ENCODE assay signal across 20 cellular contexts in the genomic region with DNA sequence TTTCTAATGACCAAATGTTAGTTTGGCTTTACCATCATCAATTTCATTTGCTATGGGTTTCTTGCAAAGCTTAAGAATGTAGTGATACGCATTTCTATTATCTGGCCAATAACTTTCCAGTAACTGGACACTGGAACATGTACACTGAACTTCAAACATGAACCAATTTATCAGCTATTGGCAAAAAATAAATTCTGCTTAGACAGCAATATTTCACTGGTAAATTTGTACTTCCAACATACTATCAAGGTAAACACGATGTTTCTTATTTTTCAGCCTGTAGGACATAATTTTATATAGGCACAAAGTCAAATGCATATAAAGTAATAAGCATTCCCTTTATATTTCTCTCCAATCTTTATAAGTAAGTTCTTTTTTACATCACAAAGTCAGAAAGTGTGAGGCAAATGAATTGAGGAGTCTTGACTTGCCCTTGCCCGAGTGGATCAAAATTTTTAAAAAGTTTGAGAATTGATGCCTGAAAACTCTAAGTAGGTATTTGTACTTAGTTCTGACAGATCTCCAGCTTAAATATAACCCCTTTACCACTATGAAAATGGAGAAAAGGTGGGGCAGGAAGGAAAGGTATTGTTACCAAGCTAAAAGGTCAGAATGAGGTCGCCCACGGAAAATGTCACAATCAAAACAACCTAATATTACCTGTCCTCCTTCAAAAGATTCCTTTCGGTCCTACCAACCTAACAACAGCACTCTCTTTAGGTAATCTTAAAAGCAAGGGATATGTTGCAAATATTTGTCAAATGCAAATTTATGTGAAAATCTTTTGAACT. TPM values are rescaled to one million over a fixed set of nuclear protein-coding genes. Genes with fewer than 3 reads are reported as not detected.
DNase-seq lines count a peak whose midpoint lies in the region; ATAC-seq, FAIRE-seq and TF ChIP-seq lines count a peak whose summit lies in the region.
"Had no signal": no experiment of that assay in that cellular context is flagged by ENCODE, and none has a peak within 500 bp of the region (broad histone marks: within the 10 kb centered on the region; RNA-seq: fewer than 3 reads in every experiment).

No MANE protein-coding gene starts in this region.

- intact Hi-C loops in CD4-positive, alpha-beta T cell (cut with DNase I, micrococcal nuclease) = loop anchor here in 1 of 2 experiments (2.0 kb wide), 2 partner anchors 41 to 83 kb away; partner anchors contain the start of gene STK38

- POLR2A ChIA-PET in A549 (lab: Yijun Ruan, JAX) = no interaction called here
- POLR2A ChIA-PET in CD4-positive, alpha-beta T cell (lab: Charles Lee) = interaction anchor here (0.6 to 2.6 kb wide), 9 partner anchors 10 to 103 kb away, joined by 3 to 10 read pairs (median 5); no protein-coding TSS in a partner anchor
- POLR2A ChIA-PET in activated CD4-positive, alpha-beta memory T cell treated with anti-CD3 and anti-CD28 coated beads, Interleukin-2, amount 10 ng/mL, durations not matched to agents 7 days and 5 days (lab: Charles Lee) = interaction anchor here (1.0 to 1.6 kb wide), 4 partner anchors 17 to 95 kb away, joined by 3 to 6 read pairs (median 3); no protein-coding TSS in a partner anchor

- no peak for DNase-seq in A549 (ENCODE audit: low read depth in 1 of 2, low spot score in 1 of 2)
- DNase-seq in CD4-positive, alpha-beta T cell = no peak
- no peak for DNase-seq in activated CD4-positive, alpha-beta memory T cell treated with anti-CD3 and anti-CD28 coated beads, Interleukin-2, amount 10 ng/mL, durations not matched to agents 7 days and 5 days
- no peak for DNase-seq in effector memory CD8-positive, alpha-beta T cell
- no peak for DNase-seq in activated CD8-positive, alpha-beta memory T cell treated with anti-CD3 and anti-CD28 coated beads for 24 hours
- DNase-seq in NCI-H146 (lab: John Stamatoyannopoulos, UW) = no peak
- no peak for DNase-seq in T-helper 1 cell
- DNase-seq: activated B cell treated with CpG ODN at 0.5 μM for 24 hours; activated effector memory CD4-positive, alpha-beta T cell treated with anti-CD3 and anti-CD28 coated beads, Interleukin-2, amount 50 U/mL, for 16 hours; midbrain; NCI-H1092; NCI-H2029 treated with DMSO at 0.1 percent for 48 hours; psoas muscle; stimulated activated CD4-positive, alpha-beta T cell treated with anti-CD3 and anti-CD28 coated beads, Interleukin-4, amount 100 ng/mL, for 1 hour; stomach; upper lobe of left lung had no signal

- no peaks in the 10 kb centered on the region for H3K9me3 ChIP-seq in A549
- no peaks in the 10 kb centered on the region for H3K9me3 ChIP-seq in CD4-positive, alpha-beta T cell (ENCODE audit: control insufficient read depth, low read length)
- H3K9me3 ChIP-seq: psoas muscle, stomach, upper lobe of left lung had no signal

- H3K4me1 ChIP-seq in A549 = no peaks in the 10 kb centered on the region
- H3K4me1 ChIP-seq: neural progenitor cell, psoas muscle, stomach had no signal

- TF ChIP-seq RAD21 in A549 (conservative IDR thresholded peaks at IDR 0.05 in 1 of 2, IDR thresholded peaks at IDR 0.05 in 1 of 2) = no peak

- H3K27me3 ChIP-seq in CD4-positive, alpha-beta T cell (ENCODE audit: control insufficient read depth, insufficient read depth, low read length) = no peaks in the 10 kb centered on the region
- H3K27me3 ChIP-seq: neural progenitor cell, stomach, upper lobe of left lung had no signal

- no peak for FAIRE-seq in A549 (lab: Jason Lieb, UNC)
- FAIRE-seq: HTR-8/SVneo, RCC 7860 had no signal

- no peak for ATAC-seq in A549
- peak; percentile 73 for ATAC-seq in CD4-positive, alpha-beta T cell (ENCODE audit: poor library complexity)
- ATAC-seq in effector memory CD8-positive, alpha-beta T cell (replicated peaks) = no peak
- ATAC-seq: psoas muscle had no signal

- TF ChIP-seq CTCF in A549 (IDR thresholded peaks at IDR 0.05) = no peak
- no peak for TF ChIP-seq CTCF in CD4-positive, alpha-beta T cell (IDR thresholded peaks at IDR 0.05)

- peaks cover 47% of the 10 kb centered on the region for H3K4me1 Mint-ChIP-seq in CD4-positive, alpha-beta T cell (ENCODE audit: low read depth)
- peaks cover 18% of the 10 kb centered on the region for H3K4me1 Mint-ChIP-seq in activated CD4-positive, alpha-beta memory T cell treated with anti-CD3 and anti-CD28 coated beads, Interleukin-2, amount 10 ng/mL, durations not matched to agents 7 days and 5 days
- peaks cover 13 to 43% of the 10 kb centered on the region in 2 donors for H3K4me1 Mint-ChIP-seq in effector memory CD8-positive, alpha-beta T cell (ENCODE audit: low read depth in 2 of 2)
- H3K4me1 Mint-ChIP-seq: activated B cell treated with CpG ODN at 0.5 μM for 24 hours, neural progenitor cell had no signal

- peak overlapping the region; percentile 86 for H3K27ac Mint-ChIP-seq in CD4-positive, alpha-beta T cell
- H3K27ac Mint-ChIP-seq in activated CD4-positive, alpha-beta memory T cell treated with anti-CD3 and anti-CD28 coated beads, Interleukin-2, amount 10 ng/mL, durations not matched to agents 7 days and 5 days = peak overlapping the region; percentile 28
- peak overlapping the region; percentile 57 to 85 for H3K27ac Mint-ChIP-seq in effector memory CD8-positive, alpha-beta T cell
- H3K27ac Mint-ChIP-seq: activated B cell treated with CpG ODN at 0.5 μM for 24 hours, neural progenitor cell had no signal

- CTCF ChIA-PET in A549 (lab: Yijun Ruan, JAX) = interaction anchor here (1.4 kb wide), 1 partner anchor 11 kb away, joined by 3 read pairs; no protein-coding TSS in a partner anchor
- CTCF ChIA-PET in CD4-positive, alpha-beta T cell (lab: Charles Lee) = interaction anchor here (0.7 to 1.6 kb wide), 5 partner anchors 40 to 83 kb away, joined by 3 to 6 read pairs (median 4); no protein-coding TSS in a partner anchor
- CTCF ChIA-PET in activated CD4-positive, alpha-beta memory T cell treated with anti-CD3 and anti-CD28 coated beads, Interleukin-2, amount 10 ng/mL, durations not matched to agents 7 days and 5 days (lab: Charles Lee) = interaction anchor here (0.6 to 1.3 kb wide), 5 partner anchors 11 to 570 kb away, joined by 3 to 4 read pairs (median 3); no protein-coding TSS in a partner anchor

- no peak for TF ChIP-seq POLR2A in A549 (IDR thresholded peaks at IDR 0.05; ENCODE audit: low read length)

- H3K4me2 ChIP-seq in A549 = no peak overlapping the region
- H3K4me2 ChIP-seq: neural progenitor cell, smooth muscle cell had no signal

- no peaks in the 10 kb centered on the region for H3K9me3 Mint-ChIP-seq in CD4-positive, alpha-beta T cell
- no peaks in the 10 kb centered on the region for H3K9me3 Mint-ChIP-seq in activated CD4-positive, alpha-beta memory T cell treated with anti-CD3 and anti-CD28 coated beads, Interleukin-2, amount 10 ng/mL, durations not matched to agents 7 days and 5 days
- no peaks in the 10 kb centered on the region for H3K9me3 Mint-ChIP-seq in effector memory CD8-positive, alpha-beta T cell
- H3K9me3 Mint-ChIP-seq: activated B cell treated with CpG ODN at 0.5 μM for 24 hours, neural progenitor cell had no signal

- WGBS in A549 (ENCODE audit: missing lambda C conversion rate) = 80% methylated on average over 6 of the region's 6 CpGs

- H3K4me3 Mint-ChIP-seq in CD4-positive, alpha-beta T cell = peak overlapping the region; percentile 64
- no peak overlapping the region for H3K4me3 Mint-ChIP-seq in activated CD4-positive, alpha-beta memory T cell treated with anti-CD3 and anti-CD28 coated beads, Interleukin-2, amount 10 ng/mL, durations not matched to agents 7 days and 5 days
- peak overlapping the region in 1 of 2 donors; percentile 8 for H3K4me3 Mint-ChIP-seq in effector memory CD8-positive, alpha-beta T cell
- H3K4me3 Mint-ChIP-seq: activated B cell treated with CpG ODN at 0.5 μM for 24 hours, neural progenitor cell had no signal

- no peaks in the 10 kb centered on the region for H3K27me3 Mint-ChIP-seq in CD4-positive, alpha-beta T cell
- no peaks in the 10 kb centered on the region for H3K27me3 Mint-ChIP-seq in activated CD4-positive, alpha-beta memory T cell treated with anti-CD3 and anti-CD28 coated beads, Interleukin-2, amount 10 ng/mL, durations not matched to agents 7 days and 5 days
- H3K27me3 Mint-ChIP-seq in effector memory CD8-positive, alpha-beta T cell = no peaks in the 10 kb centered on the region
- H3K27me3 Mint-ChIP-seq: activated B cell treated with CpG ODN at 0.5 μM for 24 hours had no signal

- no peak overlapping the region for H3K27ac ChIP-seq in A549
- no peak overlapping the region for H3K27ac ChIP-seq in CD4-positive, alpha-beta T cell (ENCODE audit: low read depth, low read length)
- H3K27ac ChIP-seq: neural progenitor cell, psoas muscle, stomach, upper lobe of left lung had no signal

- no peak overlapping the region for H3K4me3 ChIP-seq in A549
- H3K4me3 ChIP-seq: neural progenitor cell, psoas muscle, smooth muscle cell, stomach, upper lobe of left lung had no signal

- peaks cover 90% of the 10 kb centered on the region for H3K36me3 Mint-ChIP-seq in CD4-positive, alpha-beta T cell (ENCODE audit: low read depth)
- H3K36me3 Mint-ChIP-seq in activated CD4-positive, alpha-beta memory T cell treated with anti-CD3 and anti-CD28 coated beads, Interleukin-2, amount 10 ng/mL, durations not matched to agents 7 days and 5 days (ENCODE audit: low read depth) = peaks cover 76% of the 10 kb centered on the region
- peaks cover 83% of the 10 kb centered on the region for H3K36me3 Mint-ChIP-seq in effector memory CD8-positive, alpha-beta T cell (ENCODE audit: insufficient read depth)

- no peak for TF ChIP-seq EP300 in A549 (IDR thresholded peaks at IDR 0.05)

TF ChIP-seq in A549, 52 proteins besides CTCF, POLR2A, EP300 and RAD21:
- no peak for TF ChIP-seq FOSL2 (IDR thresholded peaks at IDR 0.05)
- no peak for TF ChIP-seq FOSL2 (CRISPR knock-in tag; IDR thresholded peaks at IDR 0.05)
- peak; percentile 85 for TF ChIP-seq MAFK (IDR thresholded peaks at IDR 0.05; ENCODE audit: partially characterized antibody)

RNA-seq across cellular contexts. Expression of gene STK38, which starts 41.3 kb away (rescaled TPM):
- polyA plus RNA-seq in A549 (2011; rRNA removed) (30.0 and 30.7 TPM in 2 replicates), A549 (2017; fragmentation: RNase III; extraction: RNeasy Plus Mini Kit Qiagen cat#74134 plus additional on column Dnase treatment) (30.9 to 31.6 TPM (median 31.0 TPM) in 3 replicates)
- 7.9 and 10.0 TPM in 2 replicates for polyA plus RNA-seq in A549 (2012; cell fraction: cytosol; rRNA removed)
- polyA plus RNA-seq in A549 (2012; cell fraction: nucleus; rRNA removed) = 11.2 and 17.9 TPM in 2 replicates
- polyA minus RNA-seq in A549 (2011; rRNA and poly(A)+ RNA removed) = 9.8 and 11.4 TPM in 2 replicates
- total RNA-seq in CD4-positive, alpha-beta T cell = 10 to 100 TPM; 47.0 to 48.4 TPM
- total RNA-seq in activated CD4-positive, alpha-beta memory T cell treated with anti-CD3 and anti-CD28 coated beads, Interleukin-2, amount 10 ng/mL, durations not matched to agents 7 days and 5 days = 10 to 100 TPM; 88.9 to 93.2 TPM

Comparison
In these comparisons a context has a peak if more than half of its experiments do, and no peak if none do; other contexts are left out.
1. H3K27ac Mint-ChIP-seq: peak in every context shown above with its lines; median percentile 86 in CD4-positive, alpha-beta T cell; 71 in effector memory CD8-positive, alpha-beta T cell; 28 in activated CD4-positive, alpha-beta memory T cell treated with anti-CD3 and anti-CD28 coated beads, Interleukin-2, amount 10 ng/mL, durations not matched to agents 7 days and 5 days.